Comparison of ENCODE assay signal across 24 cellular contexts in genomic region chr3:179067291-179067690, GRCh38. TPM values are rescaled to one million over a fixed set of nuclear protein-coding genes. Genes with fewer than 3 reads are reported as not detected.
DNase-seq lines count a peak whose midpoint lies in the region; ATAC-seq, FAIRE-seq and TF ChIP-seq lines count a peak whose summit lies in the region.
"Had no signal": no experiment of that assay in that cellular context is flagged by ENCODE, and none has a peak within 500 bp of the region (broad histone marks: within the 10 kb centered on the region; RNA-seq: fewer than 3 reads in every experiment).

No MANE protein-coding gene starts in this region.

- H3K36me3 Mint-ChIP-seq in astrocyte (ENCODE audit: low read depth, unreplicated experiment), result peaks cover 23% of the 10 kb centered on the region
- peaks cover 24% of the 10 kb centered on the region for H3K36me3 Mint-ChIP-seq in nephron (ENCODE audit: low read depth)
- H3K36me3 Mint-ChIP-seq in activated CD4-positive, alpha-beta T cell treated with anti-CD3 and anti-CD28 coated beads, Interleukin-2, amount 10 ng/mL, durations not matched to agents 7 days and 5 days (ENCODE audit: low read depth), result peaks cover 38% of the 10 kb centered on the region

- TF ChIP-seq RAD21 in HepG2 (CRISPR knock-in tag; IDR thresholded peaks at IDR 0.05), result no peak

- H3K4me2 ChIP-seq in HepG2 (ENCODE audit: low read depth, low read length) (peak overlapping the region; percentile 38), astrocyte (ENCODE audit: low read length) (peak overlapping the region; percentile 32)

- H3K4me1 Mint-ChIP-seq in astrocyte (ENCODE audit: low read depth, unreplicated experiment) (peaks cover 25% of the 10 kb centered on the region), nephron (peaks cover 27% of the 10 kb centered on the region)
- H3K4me1 Mint-ChIP-seq in activated CD4-positive, alpha-beta T cell treated with anti-CD3 and anti-CD28 coated beads, Interleukin-2, amount 10 ng/mL, durations not matched to agents 7 days and 5 days, result peaks cover 34% of the 10 kb centered on the region

- CTCF ChIA-PET in HepG2 (lab: Yijun Ruan, JAX; ENCODE audit: low intra/inter-chr PET ratio, low total read pairs), result no interaction called here
- CTCF ChIA-PET in activated CD4-positive, alpha-beta T cell treated with anti-CD3 and anti-CD28 coated beads, Interleukin-2, amount 10 ng/mL, durations not matched to agents 7 days and 5 days (lab: Charles Lee), result interaction anchor here (1.0 kb wide), 1 partner anchor 20 kb away, joined by 3 read pairs; no protein-coding TSS in a partner anchor

- in situ Hi-C loops in HepG2 (cut with HindIII; ENCODE audit: extremely low pct_ligation_motif_present, low pct_unique_long_range_greater_than_20kb), result no loop called here

- TF ChIP-seq POLR2A in HepG2 (IDR thresholded peaks at IDR 0.05; ENCODE audit: insufficient read depth in 1 of 2, low read depth in 2 of 2, low read length in 2 of 2), result no peak
- TF ChIP-seq POLR2A in right lobe of liver (IDR thresholded peaks at IDR 0.05), result no peak
- no peak for TF ChIP-seq POLR2A in Peyer's patch (IDR thresholded peaks at IDR 0.05)

- H3K27ac Mint-ChIP-seq in astrocyte (ENCODE audit: unreplicated experiment) (no peak overlapping the region), nephron (peak overlapping the region; percentile 47 to 80 (median 80))
- no peak overlapping the region for H3K27ac Mint-ChIP-seq in activated CD4-positive, alpha-beta T cell treated with anti-CD3 and anti-CD28 coated beads, Interleukin-2, amount 10 ng/mL, durations not matched to agents 7 days and 5 days
- H3K27ac Mint-ChIP-seq: CD8-positive, alpha-beta T cell had no signal

- POLR2A ChIA-PET in HepG2 (lab: Yijun Ruan, JAX), result no interaction called here
- POLR2A ChIA-PET in activated CD4-positive, alpha-beta T cell treated with anti-CD3 and anti-CD28 coated beads, Interleukin-2, amount 10 ng/mL, durations not matched to agents 7 days and 5 days (lab: Charles Lee), result no interaction called here

- no peak overlapping the region for H3K9ac ChIP-seq in HepG2 (ENCODE audit: insufficient read depth, low read depth, low read length)
- no peak overlapping the region for H3K9ac ChIP-seq in astrocyte (ENCODE audit: low read length)
- H3K9ac ChIP-seq: BLaER1 had no signal

- H3K79me2 ChIP-seq in HepG2 (ENCODE audit: insufficient read depth, low read length) (peaks cover 69% of the 10 kb centered on the region), astrocyte (ENCODE audit: insufficient read depth, low read length) (peaks cover 84% of the 10 kb centered on the region)

- H2AFZ ChIP-seq in HepG2 (ENCODE audit: low read length) (no peak overlapping the region), astrocyte (ENCODE audit: low read depth, low read length) (no peak overlapping the region)

- TF ChIP-seq CTCF in HepG2 (CRISPR knock-in tag; IDR thresholded peaks at IDR 0.05) (no peak), right lobe of liver (IDR thresholded peaks at IDR 0.05) (no peak), astrocyte (IDR thresholded peaks at IDR 0.05; ENCODE audit: insufficient read depth, low read depth, low read length) (no peak), nephron (IDR thresholded peaks at IDR 0.05; ENCODE audit: unreplicated experiment in 3 of 3) (no peak), Peyer's patch (IDR thresholded peaks at IDR 0.05) (no peak)

- peak; percentile 37 for ATAC-seq in HepG2
- ATAC-seq in right lobe of liver, result no peak
- ATAC-seq: CD8-positive, alpha-beta T cell; Panc1 had no signal

- H3K9me3 Mint-ChIP-seq in astrocyte (ENCODE audit: unreplicated experiment), result no peaks in the 10 kb centered on the region
- H3K9me3 Mint-ChIP-seq in nephron, result no peaks in the 10 kb centered on the region
- no peaks in the 10 kb centered on the region for H3K9me3 Mint-ChIP-seq in activated CD4-positive, alpha-beta T cell treated with anti-CD3 and anti-CD28 coated beads, Interleukin-2, amount 10 ng/mL, durations not matched to agents 7 days and 5 days
- H3K9me3 Mint-ChIP-seq: CD8-positive, alpha-beta T cell had no signal

- H3K4me3 ChIP-seq in HepG2 (replicated peaks in 1 of 3; ENCODE audit: insufficient read depth in 1 of 3, low read depth in 2 of 3, low read length in 3 of 3) (no peak overlapping the region), right lobe of liver (no peak overlapping the region), astrocyte (ENCODE audit: insufficient read depth, low read depth, low read length) (no peak overlapping the region), Peyer's patch (no peak overlapping the region)
- H3K4me3 ChIP-seq: BLaER1 had no signal

- peak; percentile 15 for DNase-seq in HepG2 (ENCODE audit: low spot score)
- DNase-seq in right lobe of liver, result no peak
- no peak for DNase-seq in astrocyte (ENCODE audit: low read depth)
- DNase-seq in Peyer's patch, result no peak
- DNase-seq in activated CD4-positive, alpha-beta T cell treated with anti-CD3 and anti-CD28 coated beads, Interleukin-2, amount 10 ng/mL, durations not matched to agents 7 days and 5 days, result no peak
- DNase-seq in head of caudate nucleus, result no peak
- DNase-seq: Caco-2; CD8-positive, alpha-beta T cell; GF-D8; HCEC 1CT; KG1; NCI-H1048; NCI-H1694; NCI-H2029 treated with DMSO at 0.1 percent for 48 hours; NCI-H2227 treated with DMSO at 0.1 percent for 48 hours; NCI-H526 treated with DMSO at 0.1 percent for 48 hours; SHP77 treated with DMSO at 0.1 percent for 48 hours had no signal

- 69% methylated on average over 1 of the region's 1 CpG for WGBS in HepG2 (ENCODE audit: low lambda C conversion rate)
- WGBS in right lobe of liver (ENCODE audit: insufficient coverage, low coverage, low lambda C conversion rate, missing lambda C conversion rate), result 89% methylated on average over 1 of the region's 1 CpG

- H3K27me3 ChIP-seq in HepG2 (ENCODE audit: control insufficient read depth in 1 of 2, insufficient read depth in 2 of 2, low read length in 2 of 2) (no peaks in the 10 kb centered on the region), right lobe of liver (no peaks in the 10 kb centered on the region), astrocyte (ENCODE audit: insufficient read depth, low read length) (no peaks in the 10 kb centered on the region), Peyer's patch (no peaks in the 10 kb centered on the region)
- H3K27me3 ChIP-seq: BLaER1 had no signal

- no peak for TF ChIP-seq EP300 in HepG2 (IDR thresholded peaks at IDR 0.05; ENCODE audit: low read depth in 2 of 2, low read length in 2 of 2)
- TF ChIP-seq EP300 in HepG2 (CRISPR knock-in tag; IDR thresholded peaks at IDR 0.05; ENCODE audit: borderline replicate concordance), result no peak

- H4K20me1 ChIP-seq in HepG2 (ENCODE audit: insufficient read depth, low read length) (no peaks in the 10 kb centered on the region), astrocyte (ENCODE audit: insufficient read depth, low read length) (peaks cover 45% of the 10 kb centered on the region)

- intact Hi-C loops in HepG2 (cut with micrococcal nuclease; ENCODE audit: unreplicated experiment), result no loop called here
- intact Hi-C loops in right lobe of liver (cut with DNase I), result no loop called here
- intact Hi-C loops in head of caudate nucleus (cut with DNase I), result no loop called here

- H3K9me3 ChIP-seq in HepG2 (ENCODE audit: low read length) (no peaks in the 10 kb centered on the region), right lobe of liver (no peaks in the 10 kb centered on the region), astrocyte (ENCODE audit: insufficient read depth, low read depth, low read length) (no peaks in the 10 kb centered on the region), Peyer's patch (no peaks in the 10 kb centered on the region)
- H3K9me3 ChIP-seq: BLaER1, Caco-2 had no signal

- H3K4me3 Mint-ChIP-seq in astrocyte (ENCODE audit: unreplicated experiment) (no peak overlapping the region), nephron (peak overlapping the region in 2 of 3 experiments; percentile 1 to 47)
- no peak overlapping the region for H3K4me3 Mint-ChIP-seq in activated CD4-positive, alpha-beta T cell treated with anti-CD3 and anti-CD28 coated beads, Interleukin-2, amount 10 ng/mL, durations not matched to agents 7 days and 5 days
- H3K4me3 Mint-ChIP-seq: CD8-positive, alpha-beta T cell had no signal

- H3K4me1 ChIP-seq in HepG2 (ENCODE audit: insufficient read depth, low read length) (peaks cover 45% of the 10 kb centered on the region), right lobe of liver (peaks cover 0 to 6% (median 0%) of the 10 kb centered on the region in 4 donors), astrocyte (ENCODE audit: insufficient read depth, low read length) (peaks cover 5% of the 10 kb centered on the region), Peyer's patch (peaks cover 0 to 18% (median 4%) of the 10 kb centered on the region in 4 donors)

- no peaks in the 10 kb centered on the region for H3K27me3 Mint-ChIP-seq in astrocyte (ENCODE audit: low read depth, unreplicated experiment)
- no peaks in the 10 kb centered on the region for H3K27me3 Mint-ChIP-seq in nephron (ENCODE audit: low read depth)
- no peaks in the 10 kb centered on the region for H3K27me3 Mint-ChIP-seq in activated CD4-positive, alpha-beta T cell treated with anti-CD3 and anti-CD28 coated beads, Interleukin-2, amount 10 ng/mL, durations not matched to agents 7 days and 5 days

- peak overlapping the region; percentile 36 for H3K27ac ChIP-seq in HepG2 (ENCODE audit: extremely low read length, insufficient read depth, low read length)
- no peak overlapping the region for H3K27ac ChIP-seq in right lobe of liver
- H3K27ac ChIP-seq in astrocyte (ENCODE audit: low read depth, low read length), result no peak overlapping the region
- H3K27ac ChIP-seq in Peyer's patch, result no peak overlapping the region
- H3K27ac ChIP-seq: BLaER1 had no signal

- no TSS peak for BruUV-seq in HepG2 (replicated peaks; lab: Mats Ljungman, UMichigan)

- H3K36me3 ChIP-seq in HepG2 (replicated peaks in 1 of 2; ENCODE audit: control insufficient read depth in 1 of 2, insufficient read depth in 2 of 2, low read length in 2 of 2) (peaks cover 9 to 20% of the 10 kb centered on the region in 2 experiments), right lobe of liver (peaks cover 0 to 13% (median 3%) of the 10 kb centered on the region in 4 donors), astrocyte (ENCODE audit: insufficient read depth, low read length) (peaks cover 27% of the 10 kb centered on the region), Peyer's patch (peaks cover 0 to 9% (median 0%) of the 10 kb centered on the region in 3 donors)

- FAIRE-seq in HepG2 (lab: Jason Lieb, UNC) (peak; percentile 30), astrocyte (lab: Jason Lieb, UNC) (no peak)
- FAIRE-seq: A204.1, GM19239, H1, HTR-8/SVneo had no signal

RNA-seq across cellular contexts. Expression of gene ZMAT3, which starts 4.3 kb away (rescaled TPM):
- total RNA-seq in HepG2 (2016; rRNA removed; fragmentation: Illumina TruSeq; extraction: Trizol) (11.4 and 19.4 TPM in 2 replicates), right lobe of liver (10 to 100 TPM in 3 of 6 experiments, 1 to 10 TPM in 3; 5.5 to 19.6 (median 10.8) TPM), astrocyte (89.1 and 89.6 TPM in 2 replicates), Peyer's patch (10 to 100 TPM in 2 of 4 donors, 1 to 10 TPM in 2; 8.3 to 11.7 (median 10.0) TPM)
- 0.91 and 1.2 TPM in 2 replicates for total RNA-seq in HepG2 (2016; cell fraction: cytosol; rRNA removed; fragmentation: Illumina TruSeq; extraction: Trizol; ENCODE audit: low read depth)
- 10.6 and 18.6 TPM in 2 replicates for total RNA-seq in HepG2 (2016; cell fraction: insoluble cytoplasmic fraction; rRNA removed; fragmentation: Illumina TruSeq; extraction: Trizol)
- total RNA-seq in HepG2 (2016; cell fraction: membrane; rRNA removed; fragmentation: Illumina TruSeq; extraction: Trizol), result 6.8 and 7.8 TPM in 2 replicates
- total RNA-seq in HepG2 (2016; cell fraction: nucleus; rRNA removed; fragmentation: Illumina TruSeq; extraction: Trizol), result 17.8 and 18.6 TPM in 2 replicates
- 9.7 and 11.7 TPM in 2 replicates for polyA plus RNA-seq in HepG2 (2011; rRNA removed)
- 7.1 and 7.5 TPM in 2 replicates for polyA plus RNA-seq in HepG2 (2011; cell fraction: cytosol; rRNA removed)
- 7.9 and 8.6 TPM in 2 replicates for polyA plus RNA-seq in HepG2 (2011; cell fraction: nucleus; rRNA removed)
- 7.2 and 8.8 TPM in 2 replicates for polyA plus RNA-seq in HepG2 (2012)
- 0.79 and 1.1 TPM in 2 replicates for polyA plus RNA-seq in HepG2 (2016; cell fraction: cytosol; fragmentation: Illumina TruSeq; extraction: Trizol; ENCODE audit: low read depth)
- polyA plus RNA-seq in HepG2 (2016; cell fraction: insoluble cytoplasmic fraction; fragmentation: Illumina TruSeq; extraction: Trizol; ENCODE audit: low read depth), result 19.4 and 19.5 TPM in 2 replicates
- 3.4 and 3.7 TPM in 2 replicates for polyA plus RNA-seq in HepG2 (2016; cell fraction: membrane; fragmentation: Illumina TruSeq; extraction: Trizol; ENCODE audit: low read depth)
- polyA plus RNA-seq in HepG2 (2016; cell fraction: nucleus; fragmentation: Illumina TruSeq; extraction: Trizol; ENCODE audit: insufficient read depth, low read depth), result 16.4 and 17.0 TPM in 2 replicates
- polyA minus RNA-seq in HepG2 (2011; rRNA and poly(A)+ RNA removed; ENCODE audit: low replicate concordance), result 24.1 and 69.6 TPM in 2 replicates
- 25.8 and 27.9 TPM in 2 replicates for polyA minus RNA-seq in HepG2 (2011; cell fraction: cytosol; rRNA and poly(A)+ RNA removed)
- polyA minus RNA-seq in HepG2 (2011; cell fraction: nucleus; rRNA and poly(A)+ RNA removed), result 35.3 and 38.0 TPM in 2 replicates
- total RNA-seq in activated CD4-positive, alpha-beta T cell treated with anti-CD3 and anti-CD28 coated beads, Interleukin-2, amount 10 ng/mL, durations not matched to agents 7 days and 5 days, result 10 to 100 TPM; 23.0 to 23.6 TPM

Comparison
In these comparisons a context has a peak if more than half of its experiments do, and no peak if none do; other contexts are left out.
1. H3K27ac Mint-ChIP-seq: peak in nephron (3 of 3); none in astrocyte (single experiment) and activated CD4-positive, alpha-beta T cell treated with anti-CD3 and anti-CD28 coated beads, Interleukin-2, amount 10 ng/mL, durations not matched to agents 7 days and 5 days (single experiment).
2. H3K4me3 Mint-ChIP-seq: peak in nephron (2 of 3); none in astrocyte (single experiment) and activated CD4-positive, alpha-beta T cell treated with anti-CD3 and anti-CD28 coated beads, Interleukin-2, amount 10 ng/mL, durations not matched to agents 7 days and 5 days (single experiment).